Comparison of ENCODE assay signal across 1 cellular context in the genomic region with DNA sequence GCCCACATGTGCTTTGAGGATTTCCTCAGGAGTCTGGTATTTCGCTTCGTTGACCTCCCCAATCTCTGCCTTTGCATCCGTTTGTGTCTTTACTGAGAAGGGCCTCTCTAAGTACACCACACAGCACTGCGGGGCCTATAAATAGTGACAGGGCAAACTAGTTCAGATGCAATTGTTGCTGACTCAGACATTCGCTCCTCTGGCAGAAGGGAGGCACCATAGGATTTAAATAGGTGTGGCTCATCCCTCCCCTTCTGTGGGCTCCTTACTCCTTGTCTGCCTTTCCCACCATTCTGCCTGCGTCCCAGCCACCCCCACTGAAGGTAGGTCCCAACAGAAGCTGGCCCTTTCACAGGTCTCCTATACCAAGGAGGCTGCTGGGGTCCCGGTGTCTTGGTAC.
TF ChIP-seq lines count a peak whose summit lies in the region.

No MANE protein-coding gene starts in this region.

TF ChIP-seq in GM23338, 12 proteins besides CTCF, POLR2A, EP300 and RAD21:
- TF ChIP-seq NANOG (IDR thresholded peaks at IDR 0.05; ENCODE audit: borderline replicate concordance): no peak
